38 cellular contexts compared by ENCODE assay signal in the genomic region with DNA sequence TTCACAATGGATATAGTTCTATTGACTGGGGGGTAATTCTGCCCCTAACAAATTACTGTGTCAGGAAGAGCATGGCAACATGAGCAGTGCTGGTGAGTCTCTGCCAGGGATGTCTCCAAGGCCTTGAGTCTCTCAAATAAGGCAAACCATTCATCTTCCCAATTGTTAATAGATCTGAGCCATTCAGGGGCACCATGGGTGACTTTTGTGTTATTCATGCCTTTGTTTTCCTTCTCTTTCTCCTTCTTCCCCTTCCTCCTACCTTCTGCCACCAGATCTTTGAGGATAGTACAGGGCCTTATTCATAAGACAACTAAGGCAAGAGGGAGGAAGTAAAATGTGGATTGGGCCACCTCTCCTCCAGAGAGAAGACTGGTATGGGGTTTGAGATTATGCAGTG. TPM values are rescaled to one million over a fixed set of nuclear protein-coding genes. Genes with fewer than 3 reads are reported as not detected.
"Had no signal": no experiment of that assay in that cellular context is flagged by ENCODE, and none has a peak within 500 bp of the region (broad histone marks: within the 10 kb centered on the region; RNA-seq: fewer than 3 reads in every experiment).

A gene (plus strand): TSS at position 60 of the 400 bp plus-strand sequence. CDS start 20 bp downstream, at position 80.

- H3K4me1 ChIP-seq: ascending aorta, breast epithelium, colonic mucosa, esophagus squamous epithelium, gastroesophageal sphincter had no signal

- H3K9me3 Mint-ChIP-seq: activated CD4-positive, alpha-beta memory T cell treated with anti-CD3 and anti-CD28 coated beads, Interleukin-2, amount 10 ng/mL, durations not matched to agents 7 days and 5 days; activated CD4-positive, alpha-beta T cell treated with anti-CD3 and anti-CD28 coated beads, Interleukin-2, amount 10 ng/mL, durations not matched to agents 7 days and 5 days; activated naive CD4-positive, alpha-beta T cell treated with anti-CD3 and anti-CD28 coated beads, Interleukin-2, amount 10 ng/mL, durations not matched to agents 7 days and 5 days; activated naive CD4-positive, alpha-beta T cell treated with anti-CD3 and anti-CD28 coated beads, Interleukin-2, amount 50 U/mL, for 72 hours; activated naive CD8-positive, alpha-beta T cell treated with anti-CD3 and anti-CD28 coated beads, Interleukin-2, amount 10 ng/mL, durations not matched to agents 7 days and 5 days; activated T-cell treated with anti-CD3 and anti-CD28 coated beads, Interleukin-2, amount 50 U/mL, for 24 hours; activated T-cell treated with anti-CD3 and anti-CD28 coated beads, Interleukin-2, amount 50 U/mL, for 72 hours; T-helper 2 cell treated with Interferon-gamma antibody and Interleukin-4, amounts not matched to agents 5 μg/mL and 100 μg/mL, for 36 hours had no signal

- H3K4me3 Mint-ChIP-seq: activated CD4-positive, alpha-beta memory T cell treated with anti-CD3 and anti-CD28 coated beads, Interleukin-2, amount 10 ng/mL, durations not matched to agents 7 days and 5 days; activated CD4-positive, alpha-beta T cell treated with anti-CD3 and anti-CD28 coated beads, Interleukin-2, amount 10 ng/mL, durations not matched to agents 7 days and 5 days; activated naive CD4-positive, alpha-beta T cell treated with anti-CD3 and anti-CD28 coated beads, Interleukin-2, amount 10 ng/mL, durations not matched to agents 7 days and 5 days; activated naive CD8-positive, alpha-beta T cell treated with anti-CD3 and anti-CD28 coated beads, Interleukin-2, amount 10 ng/mL, durations not matched to agents 7 days and 5 days; activated T-cell treated with anti-CD3 and anti-CD28 coated beads, Interleukin-2, amount 50 U/mL, for 24 hours; activated T-cell treated with anti-CD3 and anti-CD28 coated beads, Interleukin-2, amount 50 U/mL, for 72 hours; brain; T-helper 17 cell; T-helper 2 cell treated with Interferon-gamma antibody and Interleukin-4, amounts not matched to agents 5 μg/mL and 100 μg/mL, for 36 hours had no signal

- H3K36me3 ChIP-seq: ascending aorta, breast epithelium, cardiac muscle cell, colonic mucosa, esophagus squamous epithelium, gastroesophageal sphincter, WERI-Rb-1 had no signal

- H3K9me3 ChIP-seq: ascending aorta, breast epithelium, colonic mucosa, esophagus squamous epithelium, gastroesophageal sphincter had no signal

- DNase-seq: activated CD4-positive, alpha-beta memory T cell treated with anti-CD3 and anti-CD28 coated beads, Interleukin-2, amount 10 ng/mL, durations not matched to agents 7 days and 5 days; activated CD4-positive, alpha-beta T cell treated with anti-CD3 and anti-CD28 coated beads for 1 hour; activated CD4-positive, alpha-beta T cell treated with anti-CD3 and anti-CD28 coated beads for 4 hours; activated CD4-positive, alpha-beta T cell treated with anti-CD3 and anti-CD28 coated beads, Interleukin-2, amount 10 ng/mL, durations not matched to agents 7 days and 5 days; activated CD4-positive, alpha-beta T cell treated with anti-CD3 and anti-CD28 coated beads, Interleukin-2, amount 50 U/mL, for 4 hours; activated CD4-positive, CD25-positive, alpha-beta regulatory T cell; activated CD8-positive, alpha-beta memory T cell treated with anti-CD3 and anti-CD28 coated beads, Interleukin-2, amount 50 U/mL, for 48 hours; activated gamma-delta T cell; activated naive CD4-positive, alpha-beta T cell; activated naive CD4-positive, alpha-beta T cell treated with anti-CD3 and anti-CD28 coated beads, Interleukin-2, amount 10 ng/mL, durations not matched to agents 7 days and 5 days; activated naive CD8-positive, alpha-beta T cell treated with anti-CD3 and anti-CD28 coated beads, Interleukin-2, amount 10 ng/mL, durations not matched to agents 7 days and 5 days; activated T-cell treated with anti-CD3 and anti-CD28 coated beads for 4 hours; activated T-cell treated with anti-CD3 and anti-CD28 coated beads, Interleukin-2, amount 50 U/mL, for 24 hours; activated T-cell treated with anti-CD3 and anti-CD28 coated beads, Interleukin-2, amount 50 U/mL, for 72 hours; central memory CD4-positive, alpha-beta T cell; cerebellar nuclear complex; colonic mucosa; effector CD8-positive, alpha-beta T cell; esophagus squamous epithelium; foreskin melanocyte; T-helper 1 cell; T-helper 17 cell; T1000; WERI-Rb-1 had no signal

- H3K36me3 Mint-ChIP-seq: activated naive CD4-positive, alpha-beta T cell treated with anti-CD3 and anti-CD28 coated beads, Interleukin-2, amount 10 ng/mL, durations not matched to agents 7 days and 5 days; activated naive CD4-positive, alpha-beta T cell treated with anti-CD3 and anti-CD28 coated beads, Interleukin-2, amount 50 U/mL, for 72 hours; activated naive CD8-positive, alpha-beta T cell treated with anti-CD3 and anti-CD28 coated beads, Interleukin-2, amount 10 ng/mL, durations not matched to agents 7 days and 5 days; brain had no signal

- H3K27ac Mint-ChIP-seq: activated CD4-positive, alpha-beta memory T cell treated with anti-CD3 and anti-CD28 coated beads, Interleukin-2, amount 10 ng/mL, durations not matched to agents 7 days and 5 days; activated CD4-positive, alpha-beta T cell treated with anti-CD3 and anti-CD28 coated beads, Interleukin-2, amount 10 ng/mL, durations not matched to agents 7 days and 5 days; activated naive CD4-positive, alpha-beta T cell treated with anti-CD3 and anti-CD28 coated beads, Interleukin-2, amount 10 ng/mL, durations not matched to agents 7 days and 5 days; activated naive CD4-positive, alpha-beta T cell treated with anti-CD3 and anti-CD28 coated beads, Interleukin-2, amount 50 U/mL, for 72 hours; activated naive CD8-positive, alpha-beta T cell treated with anti-CD3 and anti-CD28 coated beads, Interleukin-2, amount 10 ng/mL, durations not matched to agents 7 days and 5 days; activated T-cell treated with anti-CD3 and anti-CD28 coated beads, Interleukin-2, amount 50 U/mL, for 24 hours; activated T-cell treated with anti-CD3 and anti-CD28 coated beads, Interleukin-2, amount 50 U/mL, for 72 hours; brain; T-helper 17 cell; T-helper 2 cell treated with Interferon-gamma antibody and Interleukin-4, amounts not matched to agents 5 μg/mL and 100 μg/mL, for 36 hours had no signal

- H3K4me1 Mint-ChIP-seq: brain had no signal

- H3K27me3 ChIP-seq: ascending aorta, breast epithelium, cardiac muscle cell, colonic mucosa, esophagus squamous epithelium, gastroesophageal sphincter had no signal

- ATAC-seq: activated naive CD4-positive, alpha-beta T cell treated with anti-CD3 and anti-CD28 coated beads, Interleukin-2, amount 50 U/mL, for 72 hours; activated T-cell treated with anti-CD3 and anti-CD28 coated beads, Interleukin-2, amount 50 U/mL, for 72 hours; gastroesophageal sphincter; T-helper 17 cell had no signal

- H3K27ac ChIP-seq: ascending aorta, breast epithelium, cardiac muscle cell, colonic mucosa, epithelial cell of prostate, esophagus squamous epithelium, gastroesophageal sphincter, WERI-Rb-1 had no signal

- H3K4me3 ChIP-seq: ascending aorta, breast epithelium, cardiac muscle cell, colonic mucosa, esophagus squamous epithelium, gastroesophageal sphincter had no signal

- FAIRE-seq: endometrium, endothelial cell of umbilical vein had no signal

RNA-seq across cellular contexts. Expression of the gene that starts here (rescaled TPM):
- total RNA-seq: activated CD4-positive, alpha-beta memory T cell treated with anti-CD3 and anti-CD28 coated beads, Interleukin-2, amount 10 ng/mL, durations not matched to agents 7 days and 5 days; activated CD4-positive, alpha-beta T cell treated with anti-CD3 and anti-CD28 coated beads, Interleukin-2, amount 10 ng/mL, durations not matched to agents 7 days and 5 days; activated naive CD4-positive, alpha-beta T cell treated with anti-CD3 and anti-CD28 coated beads, Interleukin-2, amount 50 U/mL, for 72 hours; activated naive CD8-positive, alpha-beta T cell treated with anti-CD3 and anti-CD28 coated beads, Interleukin-2, amount 10 ng/mL, durations not matched to agents 7 days and 5 days; activated T-cell treated with anti-CD3 and anti-CD28 coated beads, Interleukin-2, amount 50 U/mL, for 72 hours; ascending aorta; breast epithelium; cardiac muscle cell; colonic mucosa; dermis microvascular lymphatic vessel endothelial cell; endothelial cell of umbilical vein; fibroblast of lung; fibroblast of villous mesenchyme; glomerular endothelial cell; T-helper 17 cell had no signal
- polyA plus RNA-seq: cardiac muscle cell, endothelial cell of umbilical vein, fibroblast of lung had no signal
